In the genomic region with DNA sequence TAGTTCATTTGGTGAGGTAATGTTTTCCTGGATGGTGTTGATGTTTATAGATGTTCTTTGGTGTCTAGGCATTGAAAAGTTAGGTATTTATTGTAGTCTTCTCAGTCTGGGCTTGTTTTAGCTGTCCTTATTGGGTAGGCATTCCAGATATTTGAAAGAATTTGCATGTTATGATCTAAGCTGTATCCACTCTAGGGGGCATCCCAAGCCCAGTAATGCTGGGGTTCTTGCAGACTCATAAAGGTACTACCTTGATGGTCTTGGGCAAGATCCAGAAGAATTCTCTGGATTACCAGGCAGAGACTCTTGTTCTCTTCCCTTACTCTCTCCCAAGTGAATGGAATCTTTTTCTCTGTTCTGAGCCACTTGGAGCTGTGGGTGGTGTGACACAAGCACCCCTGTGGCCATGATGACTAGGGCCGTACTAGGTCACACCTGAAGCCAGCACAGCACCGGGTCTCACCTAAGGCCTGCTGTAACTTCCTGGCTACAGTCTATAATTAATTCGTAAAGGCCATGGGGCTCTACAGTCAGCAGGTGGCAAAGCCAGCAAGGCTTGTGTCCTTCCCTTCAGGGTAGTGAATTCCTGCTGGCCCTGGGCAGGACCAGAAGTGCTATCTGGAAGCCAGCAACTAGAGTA, we compare ENCODE assay signal across 10 cellular contexts.
DNase-seq lines count a peak whose midpoint lies in the region; ATAC-seq and FAIRE-seq lines count a peak whose summit lies in the region.
"Had no signal": no experiment of that assay in that cellular context is flagged by ENCODE, and none has a peak within 500 bp of the region (broad histone marks: within the 10 kb centered on the region; RNA-seq: fewer than 3 reads in every experiment).

No MANE protein-coding gene starts in this region.

- no peak for ATAC-seq in activated CD8-positive, alpha-beta T cell treated with anti-CD3 and anti-CD28 coated beads, Interleukin-2, amount 10 ng/mL, durations not matched to agents 7 days and 5 days
- no peak for ATAC-seq in HG03378 (IDR thresholded peaks at IDR 0.05; ENCODE audit: unreplicated experiment)

- no peak for FAIRE-seq in RCC 7860 (lab: Jason Lieb, UNC)

- no peaks in the 10 kb centered on the region for H3K4me1 Mint-ChIP-seq in activated CD8-positive, alpha-beta T cell treated with anti-CD3 and anti-CD28 coated beads, Interleukin-2, amount 10 ng/mL, durations not matched to agents 7 days and 5 days (ENCODE audit: low read depth)

- peaks cover 24% of the 10 kb centered on the region for H3K27me3 Mint-ChIP-seq in activated CD8-positive, alpha-beta T cell treated with anti-CD3 and anti-CD28 coated beads, Interleukin-2, amount 10 ng/mL, durations not matched to agents 7 days and 5 days (ENCODE audit: low read depth)

- H3K27ac Mint-ChIP-seq in activated CD8-positive, alpha-beta T cell treated with anti-CD3 and anti-CD28 coated beads, Interleukin-2, amount 10 ng/mL, durations not matched to agents 7 days and 5 days, result no peak overlapping the region

- CTCF ChIA-PET in activated CD8-positive, alpha-beta T cell treated with anti-CD3 and anti-CD28 coated beads, Interleukin-2, amount 10 ng/mL, durations not matched to agents 7 days and 5 days (lab: Charles Lee), result interaction anchor here (4.8 kb wide), 1 partner anchor 524 kb away, joined by 19 read pairs; no protein-coding TSS in a partner anchor

- no peak overlapping the region for H3K4me3 Mint-ChIP-seq in activated CD8-positive, alpha-beta T cell treated with anti-CD3 and anti-CD28 coated beads, Interleukin-2, amount 10 ng/mL, durations not matched to agents 7 days and 5 days

- DNase-seq in EH (ENCODE audit: low read depth) (peak; percentile 59), HS-27A (ENCODE audit: low read depth) (peak; percentile 43), kidney tubule cell (ENCODE audit: low spot score) (peak; percentile 26), amygdala (lab: John Stamatoyannopoulos, UW) (no peak), RCC 7860 (ENCODE audit: low spot score) (no peak), epidermal melanocyte (ENCODE audit: insufficient read length, low spot score) (no peak)
- DNase-seq in activated CD8-positive, alpha-beta T cell treated with anti-CD3 and anti-CD28 coated beads, Interleukin-2, amount 10 ng/mL, durations not matched to agents 7 days and 5 days, result peak; percentile 22
- DNase-seq: activated effector memory CD4-positive, alpha-beta T cell treated with anti-CD3 and anti-CD28 coated beads, Interleukin-2, amount 50 U/mL, for 16 hours; stimulated activated CD4-positive, alpha-beta T cell treated with anti-CD3 and anti-CD28 coated beads, Interleukin-1b, Interleukin-23, amount 100 ng/mL, for 48 hours had no signal

- H3K36me3 Mint-ChIP-seq in activated CD8-positive, alpha-beta T cell treated with anti-CD3 and anti-CD28 coated beads, Interleukin-2, amount 10 ng/mL, durations not matched to agents 7 days and 5 days (ENCODE audit: low read depth), result no peaks in the 10 kb centered on the region

- POLR2A ChIA-PET in activated CD8-positive, alpha-beta T cell treated with anti-CD3 and anti-CD28 coated beads, Interleukin-2, amount 10 ng/mL, durations not matched to agents 7 days and 5 days (lab: Charles Lee), result no interaction called here

- H3K9me3 Mint-ChIP-seq in activated CD8-positive, alpha-beta T cell treated with anti-CD3 and anti-CD28 coated beads, Interleukin-2, amount 10 ng/mL, durations not matched to agents 7 days and 5 days (ENCODE audit: insufficient read depth), result no peaks in the 10 kb centered on the region

Comparison
In these comparisons a context has a peak if more than half of its experiments do, and no peak if none do; other contexts are left out.
1. DNase-seq: peak in EH (single experiment), HS-27A (single experiment), activated CD8-positive, alpha-beta T cell treated with anti-CD3 and anti-CD28 coated beads, Interleukin-2, amount 10 ng/mL, durations not matched to agents 7 days and 5 days (single experiment) and kidney tubule cell (single experiment); none in amygdala (0 of 56), RCC 7860 (single experiment) and epidermal melanocyte (single experiment).